ENCODE assay signal across 19 cellular contexts in the genomic region with DNA sequence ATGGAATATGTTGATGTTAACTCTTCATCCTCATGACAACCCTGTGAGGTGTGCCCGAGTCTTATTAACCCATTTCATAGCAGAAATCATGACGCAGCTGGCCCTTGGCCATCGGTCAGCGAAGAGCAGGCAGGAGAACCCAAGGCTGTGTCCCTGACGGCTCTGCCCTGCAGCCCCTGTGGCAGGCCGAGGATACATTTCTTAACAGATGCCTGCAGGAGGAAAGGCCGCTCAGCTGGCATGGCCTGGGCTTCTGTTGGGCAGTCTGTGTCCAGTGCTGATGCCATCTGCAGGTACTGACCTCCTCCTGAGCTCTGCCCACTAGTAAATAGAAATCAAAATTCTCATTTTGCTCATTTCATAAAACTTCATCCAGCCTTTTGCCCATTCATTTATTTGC. TPM values are rescaled to one million over a fixed set of nuclear protein-coding genes. Genes with fewer than 3 reads are reported as not detected.
DNase-seq lines count a peak whose midpoint lies in the region; ATAC-seq and TF ChIP-seq lines count a peak whose summit lies in the region.
"Had no signal": no experiment of that assay in that cellular context is flagged by ENCODE, and none has a peak within 500 bp of the region (broad histone marks: within the 10 kb centered on the region; RNA-seq: fewer than 3 reads in every experiment).

No MANE protein-coding gene starts in this region.

- DNase-seq in SK-N-SH = peak; percentile 38
- DNase-seq in H7 = peak; percentile 45
- DNase-seq in cerebellum (ENCODE audit: low spot score) = peak; percentile 77
- peak; percentile 41 for DNase-seq in sigmoid colon
- no peak for DNase-seq in NCI-H82 (lab: John Stamatoyannopoulos, UW)
- no peak for DNase-seq in stimulated activated CD4-positive, alpha-beta T cell treated with anti-CD3 and anti-CD28 coated beads, Interleukin-4, amount 100 ng/mL, for 24 hours
- DNase-seq: Calu3; CD4-positive, alpha-beta memory T cell; COR-L47; DMS153; DND-41; GDM1; GM23248; H9 had no signal

- H3K9ac ChIP-seq in SK-N-SH = no peak overlapping the region
- H3K9ac ChIP-seq: GM23248 had no signal

- TF ChIP-seq RAD21 in SK-N-SH (IDR thresholded peaks at IDR 0.05; ENCODE audit: low read length) = no peak

- H3K4me2 ChIP-seq in SK-N-SH = no peak overlapping the region

- H3K9me3 ChIP-seq in SK-N-SH (no peaks in the 10 kb centered on the region), sigmoid colon (no peaks in the 10 kb centered on the region)

- intact Hi-C loops in sigmoid colon (cut with DNase I) = no loop called here

- no peaks in the 10 kb centered on the region for H4K20me1 ChIP-seq in SK-N-SH (ENCODE audit: insufficient read depth)

- POLR2A ChIA-PET in SK-N-SH (lab: Yijun Ruan, JAX) = no interaction called here

- no peaks in the 10 kb centered on the region for H3K9me2 ChIP-seq in SK-N-SH

- H3K4me1 ChIP-seq in SK-N-SH (ENCODE audit: control insufficient read depth in 1 of 2, insufficient read depth in 2 of 2, low read depth in 1 of 2, low read length in 1 of 2) (peaks cover 0 to 43% of the 10 kb centered on the region in 2 experiments; a peak in 1 of 4 replicates), sigmoid colon (peaks cover 0 to 18% (median 5%) of the 10 kb centered on the region in 4 donors)

- H3K27me3 ChIP-seq in SK-N-SH (ENCODE audit: insufficient read depth) (peaks cover 10% of the 10 kb centered on the region; the same call in 1 of the 2 replicates), H7 (ENCODE audit: control insufficient read depth, insufficient read depth, low read length) (no peaks in the 10 kb centered on the region), sigmoid colon (peaks cover 0 to 28% (median 26%) of the 10 kb centered on the region in 3 donors)

- WGBS in SK-N-SH (ENCODE audit: low lambda C conversion rate) = 82% methylated on average over 4 of the region's 7 CpGs
- 91 to 93% methylated on average over 7 of the region's 7 CpGs for WGBS in sigmoid colon, 2 donors

- TF ChIP-seq EP300 in SK-N-SH (IDR thresholded peaks at IDR 0.05; ENCODE audit: borderline replicate concordance in 1 of 2, low read depth in 1 of 2, low read length in 1 of 2) = no peak
- no peak for TF ChIP-seq EP300 in sigmoid colon (IDR thresholded peaks at IDR 0.05)

- H3K27ac ChIP-seq in SK-N-SH (ENCODE audit: low read depth in 2 of 2, low read length in 1 of 2) (peak overlapping the region in 1 of 2 experiments; percentile 18; a peak in 2 of 4 replicates), sigmoid colon (no peak overlapping the region)
- H3K27ac ChIP-seq: 22Rv1, GM23248 had no signal

- H3K79me2 ChIP-seq in SK-N-SH (ENCODE audit: insufficient read depth) = no peaks in the 10 kb centered on the region

- H2AFZ ChIP-seq in SK-N-SH (ENCODE audit: low read depth) = no peak overlapping the region
- H2AFZ ChIP-seq: GM23248 had no signal

- no peak for TF ChIP-seq POLR2A in sigmoid colon (IDR thresholded peaks at IDR 0.05)

- no peak for TF ChIP-seq CTCF in SK-N-SH (IDR thresholded peaks at IDR 0.05)
- no peak for TF ChIP-seq CTCF in sigmoid colon (IDR thresholded peaks at IDR 0.05)

- no peaks in the 10 kb centered on the region for H3K36me3 ChIP-seq in SK-N-SH (replicated peaks in 1 of 2; ENCODE audit: control insufficient read depth in 1 of 2, insufficient read depth in 2 of 2, low read length in 1 of 2)
- H3K36me3 ChIP-seq in H7 (replicated peaks; ENCODE audit: control insufficient read depth, insufficient read depth, low read length) = no peaks in the 10 kb centered on the region
- H3K36me3 ChIP-seq in sigmoid colon = no peaks in the 10 kb centered on the region

- H3K4me3 ChIP-seq in SK-N-SH (ENCODE audit: low read depth in 2 of 2, low read length in 1 of 2) (no peak overlapping the region), H7 (ENCODE audit: insufficient read depth, low read depth, low read length) (no peak overlapping the region), sigmoid colon (no peak overlapping the region)
- H3K4me3 ChIP-seq: GM12878, GM23248 had no signal

- H3F3A ChIP-seq in SK-N-SH (replicated peaks; ENCODE audit: insufficient read depth) = no peaks in the 10 kb centered on the region

- CTCF ChIA-PET in SK-N-SH (lab: Yijun Ruan, JAX) = interaction anchor here (0.5 to 1.7 kb wide), 6 partner anchors 8 to 470 kb away, joined by 3 to 11 read pairs (median 4); no protein-coding TSS in a partner anchor

- no peak for ATAC-seq in SK-N-SH treated with all-trans-retinoic acid at 6 μM for 48 hours
- ATAC-seq in HG03108 (IDR thresholded peaks at IDR 0.05; ENCODE audit: unreplicated experiment) = no peak
- ATAC-seq: GM12878, HCT116 had no signal

TF ChIP-seq in SK-N-SH, 30 proteins besides CTCF, POLR2A, EP300 and RAD21:
- TF ChIP-seq, protein P1, sequence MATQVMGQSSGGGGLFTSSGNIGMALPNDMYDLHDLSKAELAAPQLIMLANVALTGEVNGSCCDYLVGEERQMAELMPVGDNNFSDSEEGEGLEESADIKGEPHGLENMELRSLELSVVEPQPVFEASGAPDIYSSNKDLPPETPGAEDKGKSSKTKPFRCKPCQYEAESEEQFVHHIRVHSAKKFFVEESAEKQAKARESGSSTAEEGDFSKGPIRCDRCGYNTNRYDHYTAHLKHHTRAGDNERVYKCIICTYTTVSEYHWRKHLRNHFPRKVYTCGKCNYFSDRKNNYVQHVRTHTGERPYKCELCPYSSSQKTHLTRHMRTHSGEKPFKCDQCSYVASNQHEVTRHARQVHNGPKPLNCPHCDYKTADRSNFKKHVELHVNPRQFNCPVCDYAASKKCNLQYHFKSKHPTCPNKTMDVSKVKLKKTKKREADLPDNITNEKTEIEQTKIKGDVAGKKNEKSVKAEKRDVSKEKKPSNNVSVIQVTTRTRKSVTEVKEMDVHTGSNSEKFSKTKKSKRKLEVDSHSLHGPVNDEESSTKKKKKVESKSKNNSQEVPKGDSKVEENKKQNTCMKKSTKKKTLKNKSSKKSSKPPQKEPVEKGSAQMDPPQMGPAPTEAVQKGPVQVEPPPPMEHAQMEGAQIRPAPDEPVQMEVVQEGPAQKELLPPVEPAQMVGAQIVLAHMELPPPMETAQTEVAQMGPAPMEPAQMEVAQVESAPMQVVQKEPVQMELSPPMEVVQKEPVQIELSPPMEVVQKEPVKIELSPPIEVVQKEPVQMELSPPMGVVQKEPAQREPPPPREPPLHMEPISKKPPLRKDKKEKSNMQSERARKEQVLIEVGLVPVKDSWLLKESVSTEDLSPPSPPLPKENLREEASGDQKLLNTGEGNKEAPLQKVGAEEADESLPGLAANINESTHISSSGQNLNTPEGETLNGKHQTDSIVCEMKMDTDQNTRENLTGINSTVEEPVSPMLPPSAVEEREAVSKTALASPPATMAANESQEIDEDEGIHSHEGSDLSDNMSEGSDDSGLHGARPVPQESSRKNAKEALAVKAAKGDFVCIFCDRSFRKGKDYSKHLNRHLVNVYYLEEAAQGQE (IDR thresholded peaks at IDR 0.05; ENCODE audit: low read depth, low read length) = no peak
- TF ChIP-seq RCOR1 (IDR thresholded peaks at IDR 0.05; ENCODE audit: low read length) (0 out of 2 replicates have a peak, but pooled peaks have one; percentile 5), FOSL2 (IDR thresholded peaks at IDR 0.05; ENCODE audit: borderline replicate concordance, low read depth) (no peak), NRF1 (IDR thresholded peaks at IDR 0.05; ENCODE audit: low read depth, low read length) (no peak), MXI1 (IDR thresholded peaks at IDR 0.05; ENCODE audit: low read depth, low read length) (no peak), TCF12 (IDR thresholded peaks at IDR 0.05) (no peak), EZH2phosphoT487 (IDR thresholded peaks at IDR 0.05; ENCODE audit: borderline replicate concordance, low read depth) (no peak)

TF ChIP-seq in SK-N-SH treated with all-trans-retinoic acid at 6 μM for 48 hours, 23 proteins besides CTCF, POLR2A, EP300 and RAD21 (continues in another document):
- no peak for TF ChIP-seq ZFP3 (CRISPR knock-in tag; IDR thresholded peaks at IDR 0.05)
- TF ChIP-seq SNAI2 (CRISPR knock-in tag; IDR thresholded peaks at IDR 0.05) = no peak
- TF ChIP-seq, protein P2, sequence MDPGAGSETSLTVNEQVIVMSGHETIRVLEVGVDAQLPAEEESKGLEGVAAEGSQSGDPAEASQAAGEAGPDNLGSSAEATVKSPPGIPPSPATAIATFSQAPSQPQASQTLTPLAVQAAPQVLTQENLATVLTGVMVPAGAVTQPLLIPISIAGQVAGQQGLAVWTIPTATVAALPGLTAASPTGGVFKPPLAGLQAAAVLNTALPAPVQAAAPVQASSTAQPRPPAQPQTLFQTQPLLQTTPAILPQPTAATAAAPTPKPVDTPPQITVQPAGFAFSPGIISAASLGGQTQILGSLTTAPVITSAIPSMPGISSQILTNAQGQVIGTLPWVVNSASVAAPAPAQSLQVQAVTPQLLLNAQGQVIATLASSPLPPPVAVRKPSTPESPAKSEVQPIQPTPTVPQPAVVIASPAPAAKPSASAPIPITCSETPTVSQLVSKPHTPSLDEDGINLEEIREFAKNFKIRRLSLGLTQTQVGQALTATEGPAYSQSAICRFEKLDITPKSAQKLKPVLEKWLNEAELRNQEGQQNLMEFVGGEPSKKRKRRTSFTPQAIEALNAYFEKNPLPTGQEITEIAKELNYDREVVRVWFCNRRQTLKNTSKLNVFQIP (CRISPR knock-in tag; IDR thresholded peaks at IDR 0.05; ENCODE audit: borderline replicate concordance, low read depth) = no peak
- TF ChIP-seq ZNF8 (CRISPR knock-in tag; IDR thresholded peaks at IDR 0.05) = no peak
- no peak for TF ChIP-seq GLIS3 (CRISPR knock-in tag; IDR thresholded peaks at IDR 0.05)
- no peak for TF ChIP-seq ZNF565 (CRISPR knock-in tag; conservative IDR thresholded peaks at IDR 0.05; ENCODE audit: low read depth)

RNA-seq across cellular contexts. Expression of a gene that starts 35.4 kb away (rescaled TPM):
- polyA plus RNA-seq in SK-N-SH (2012; rRNA removed) (0.56 and 1.1 TPM in 2 replicates), sigmoid colon (10 to 100 TPM; 43.5 to 59.9 (median 51.1) TPM)
- 0.58 and 1.00 TPM in 2 replicates for polyA plus RNA-seq in SK-N-SH (2012; cell fraction: cytosol; rRNA removed)
- polyA plus RNA-seq in SK-N-SH (2012; cell fraction: nucleus; rRNA removed) = 2.7 and 4.1 TPM in 2 replicates
- 21.2 and 21.3 TPM in 2 replicates for total RNA-seq in H7 (2014; rRNA removed; shearing (Covaris generic))
- total RNA-seq in cerebellum (109 TPM), sigmoid colon (10 to 100 TPM in 3 of 4 donors, 1 to 10 TPM in 1; 7.5 to 20.2 (median 13.0) TPM)
- total RNA-seq: GM23248 had no signal
- polyA plus RNA-seq: GM23248 had no signal

Comparison
In these comparisons a context has a peak if more than half of its experiments do, and no peak if none do; other contexts are left out.
1. DNase-seq: peak in SK-N-SH (single experiment), H7 (single experiment), cerebellum (single experiment) and sigmoid colon (single experiment); none in NCI-H82 (single experiment) and stimulated activated CD4-positive, alpha-beta T cell treated with anti-CD3 and anti-CD28 coated beads, Interleukin-4, amount 100 ng/mL, for 24 hours (single experiment).